Comparison of ENCODE assay signal across 19 cellular contexts in genomic region chr13:89959074-89959473, GRCh38.
DNase-seq lines count a peak whose midpoint lies in the region; ATAC-seq, FAIRE-seq and TF ChIP-seq lines count a peak whose summit lies in the region.
"Had no signal": no experiment of that assay in that cellular context is flagged by ENCODE, and none has a peak within 500 bp of the region (broad histone marks: within the 10 kb centered on the region; RNA-seq: fewer than 3 reads in every experiment).

No MANE protein-coding gene starts in this region.

- DNase-seq in GM23338 (ENCODE audit: low spot score), result no peak
- DNase-seq in H1 (ENCODE audit: low read depth in 1 of 2, low spot score in 2 of 2), result no peak
- no peak for DNase-seq in nephron progenitor cell
- no peak for DNase-seq in mucosa of gallbladder (ENCODE audit: low spot score)
- DNase-seq: AML-193; Caco-2; Calu3; CD4-positive, alpha-beta T cell; CD8-positive, alpha-beta T cell; DMS79 treated with DMSO at 0.1 percent for 48 hours; GF-D8 had no signal

- no peak overlapping the region for H3K27ac Mint-ChIP-seq in GM23338
- no peak overlapping the region for H3K27ac Mint-ChIP-seq in nephron progenitor cell
- H3K27ac Mint-ChIP-seq: B cell; CD4-positive, alpha-beta T cell; CD8-positive, alpha-beta T cell had no signal

- H2BK12ac ChIP-seq in H1 (ENCODE audit: low read depth, low read length), result no peak overlapping the region

- CTCF ChIA-PET in H1 (lab: Charles Lee; ENCODE audit: partially characterized antibody), result no interaction called here

- H4K20me1 ChIP-seq in GM23338 (replicated peaks; ENCODE audit: insufficient read depth), result no peaks in the 10 kb centered on the region
- no peaks in the 10 kb centered on the region for H4K20me1 ChIP-seq in OCI-LY3 (ENCODE audit: insufficient read depth, low read length)
- H4K20me1 ChIP-seq in H1 (replicated peaks in 1 of 2; ENCODE audit: control insufficient read depth in 1 of 2, insufficient read depth in 2 of 2, low read length in 2 of 2), result no peaks in the 10 kb centered on the region
- H4K20me1 ChIP-seq: BLaER1 treated with 17β-estradiol and CSF1 and Interleukin-3, amounts not matched to agents 10 nM and 100 nM had no signal

- no peak overlapping the region for H3K56ac ChIP-seq in H1 (replicated peaks; ENCODE audit: insufficient read length, low read depth, low read length)

- H2AFZ ChIP-seq in GM23338 (0 out of 2 replicates have a peak overlapping the region, but pooled peaks have one; percentile 12), OCI-LY3 (ENCODE audit: low read depth, low read length) (peak overlapping the region; percentile 25; the same call in 1 of the 2 replicates), H1 (ENCODE audit: low read length) (peak overlapping the region; percentile 53; the same call in 1 of the 2 replicates)

- no peak for TF ChIP-seq POLR2A in H1 (IDR thresholded peaks at IDR 0.05; ENCODE audit: control extremely low read depth in 1 of 2, low read depth in 2 of 2, low read length in 2 of 2)

- H3K4me3 ChIP-seq in GM23338, result no peak overlapping the region
- H3K4me3 ChIP-seq in OCI-LY3 (ENCODE audit: low read length), result no peak overlapping the region
- H3K4me3 ChIP-seq in H1 (ENCODE audit: extremely low read depth in 1 of 4, insufficient read depth in 2 of 4, low read depth in 3 of 4, low read length in 4 of 4), result no peak overlapping the region
- H3K4me3 ChIP-seq: A549; BLaER1 treated with 17β-estradiol and CSF1 and Interleukin-3, amounts not matched to agents 10 nM and 100 nM had no signal

- H2BK20ac ChIP-seq in H1 (ENCODE audit: low read length), result no peak overlapping the region

- no peak overlapping the region for H3K18ac ChIP-seq in H1 (ENCODE audit: extremely low read depth, low read length)

- H3K4me3 Mint-ChIP-seq in GM23338 (no peak overlapping the region), nephron progenitor cell (no peak overlapping the region)
- H3K4me3 Mint-ChIP-seq: B cell; CD4-positive, alpha-beta T cell; CD8-positive, alpha-beta T cell had no signal

- no peak overlapping the region for H3K23ac ChIP-seq in H1 (ENCODE audit: insufficient read length)

- ATAC-seq in GM23338, result no peak
- ATAC-seq: A549; CD8-positive, alpha-beta T cell had no signal

- no peak overlapping the region for H4K8ac ChIP-seq in H1 (ENCODE audit: extremely low read depth, insufficient read depth, low read length)

- H3K4me1 ChIP-seq in GM23338 (ENCODE audit: insufficient read depth) (no peaks in the 10 kb centered on the region), OCI-LY3 (ENCODE audit: low read length) (peaks cover 5% of the 10 kb centered on the region; the same call in 1 of the 2 replicates), H1 (replicated peaks in 1 of 4; ENCODE audit: control insufficient read depth in 3 of 4, insufficient read depth in 4 of 4, low read length in 3 of 4) (no peaks in the 10 kb centered on the region)
- H3K4me1 ChIP-seq: A549, Caco-2 had no signal

- no peak overlapping the region for H4K5ac ChIP-seq in H1 (ENCODE audit: insufficient read length, low read depth, low read length)

- no peak for TF ChIP-seq RAD21 in H1 (IDR thresholded peaks at IDR 0.05 in 1 of 2, conservative IDR thresholded peaks at IDR 0.05 in 1 of 2; ENCODE audit: low read depth in 2 of 2, low read length in 2 of 2)

- H3K27ac ChIP-seq in GM23338 (ENCODE audit: low read depth) (no peak overlapping the region), OCI-LY3 (ENCODE audit: low read length) (no peak overlapping the region), H1 (ENCODE audit: low read depth, low read length) (no peak overlapping the region)
- H3K27ac ChIP-seq: 22Rv1; A549; BLaER1 treated with 17β-estradiol and CSF1 and Interleukin-3, amounts not matched to agents 10 nM and 100 nM; C4-2B had no signal

- no peaks in the 10 kb centered on the region for H3K27me3 Mint-ChIP-seq in GM23338 (ENCODE audit: insufficient read depth, low read depth, poor library complexity)
- H3K27me3 Mint-ChIP-seq in nephron progenitor cell (ENCODE audit: low read depth, poor library complexity), result no peaks in the 10 kb centered on the region
- H3K27me3 Mint-ChIP-seq: B cell; CD4-positive, alpha-beta T cell had no signal

- H3K27me3 ChIP-seq in GM23338 (ENCODE audit: insufficient read depth) (no peaks in the 10 kb centered on the region), OCI-LY3 (ENCODE audit: low read depth, low read length) (no peaks in the 10 kb centered on the region), H1 (replicated peaks in 1 of 4; ENCODE audit: control insufficient read depth in 3 of 4, extremely low read depth in 1 of 4, insufficient read depth in 3 of 4, low read length in 3 of 4) (no peaks in the 10 kb centered on the region)
- H3K27me3 ChIP-seq: BLaER1 treated with 17β-estradiol and CSF1 and Interleukin-3, amounts not matched to agents 10 nM and 100 nM had no signal

- no peak overlapping the region for H3K4ac ChIP-seq in H1 (replicated peaks; ENCODE audit: insufficient read length, low read depth, low read length)

- no peaks in the 10 kb centered on the region for H3K79me1 ChIP-seq in H1 (ENCODE audit: low read depth, low read length)

- no peaks in the 10 kb centered on the region for H3K79me2 ChIP-seq in GM23338 (replicated peaks; ENCODE audit: insufficient read depth)
- no peaks in the 10 kb centered on the region for H3K79me2 ChIP-seq in OCI-LY3 (ENCODE audit: low read length)
- H3K79me2 ChIP-seq in H1 (ENCODE audit: control insufficient read depth in 1 of 2, insufficient read depth in 2 of 2, low read length in 2 of 2), result no peaks in the 10 kb centered on the region

- no peak overlapping the region for H3K14ac ChIP-seq in H1 (ENCODE audit: insufficient read length)

- H3K4me2 ChIP-seq in GM23338, result no peak overlapping the region
- H3K4me2 ChIP-seq in OCI-LY3 (ENCODE audit: low read length), result no peak overlapping the region
- no peak overlapping the region for H3K4me2 ChIP-seq in H1 (ENCODE audit: insufficient read depth in 1 of 2, low read depth in 2 of 2, low read length in 2 of 2)
- H3K4me2 ChIP-seq: A549; BLaER1 treated with 17β-estradiol and CSF1 and Interleukin-3, amounts not matched to agents 10 nM and 100 nM had no signal

- no peak overlapping the region for H2BK5ac ChIP-seq in H1 (ENCODE audit: low read depth, low read length)

- POLR2A ChIA-PET in H1 (lab: Charles Lee; ENCODE audit: partially characterized antibody), result no interaction called here

- no peaks in the 10 kb centered on the region for H3K9me2 ChIP-seq in GM23338 (ENCODE audit: insufficient read depth)

- no peaks in the 10 kb centered on the region; the same call in 2 of the 3 replicates for H3K36me3 Mint-ChIP-seq in GM23338 (ENCODE audit: low read depth)
- no peaks in the 10 kb centered on the region for H3K36me3 Mint-ChIP-seq in nephron progenitor cell (ENCODE audit: low read depth)
- H3K36me3 Mint-ChIP-seq: CD8-positive, alpha-beta T cell had no signal

- no peak for FAIRE-seq in H1 (lab: Jason Lieb, UNC)
- FAIRE-seq: A549, GM12891, GM19239 had no signal

- no peak overlapping the region for H2AK5ac ChIP-seq in H1 (ENCODE audit: low read depth, low read length)

- TF ChIP-seq CTCF in GM23338 (conservative IDR thresholded peaks at IDR 0.05; ENCODE audit: low read depth in 2 of 2), result no peak
- no peak for TF ChIP-seq CTCF in OCI-LY3 (IDR thresholded peaks at IDR 0.05; ENCODE audit: low read depth, low read length)
- TF ChIP-seq CTCF in H1 (IDR thresholded peaks at IDR 0.05; ENCODE audit: control extremely low read depth in 1 of 3, insufficient read depth in 1 of 3, low read depth in 1 of 3, low read length in 3 of 3), result no peak
- TF ChIP-seq CTCF in nephron progenitor cell (IDR thresholded peaks at IDR 0.05), result no peak

- H3K23me2 ChIP-seq in H1 (ENCODE audit: low read depth, low read length), result no peaks in the 10 kb centered on the region

- WGBS in H1 (ENCODE audit: extremely low coverage in 1 of 2, insufficient coverage in 1 of 2, insufficient read length in 1 of 2, insufficient replicate concordance in 2 of 2, low coverage in 1 of 2, low lambda C conversion rate in 2 of 2, missing lambda C conversion rate in 1 of 2), 2 experiments, result 90% methylated on average over 2 of the region's 2 CpGs; no CpG with 5 or more reads in 1 of the 2 experiments

- H3K9me3 Mint-ChIP-seq in GM23338 (peaks cover 3% of the 10 kb centered on the region; the same call in 1 of the 3 replicates), nephron progenitor cell (peaks cover 7% of the 10 kb centered on the region)

- no peak overlapping the region for H2BK120ac ChIP-seq in H1 (replicated peaks; ENCODE audit: low read depth, low read length)

- H3K36me3 ChIP-seq in GM23338 (ENCODE audit: insufficient read depth) (no peaks in the 10 kb centered on the region), OCI-LY3 (replicated peaks; ENCODE audit: low read depth, low read length) (no peaks in the 10 kb centered on the region), H1 (ENCODE audit: control insufficient read depth in 2 of 4, insufficient read depth in 4 of 4, low read length in 3 of 4) (no peaks in the 10 kb centered on the region)
- H3K36me3 ChIP-seq: BLaER1 treated with 17β-estradiol and CSF1 and Interleukin-3, amounts not matched to agents 10 nM and 100 nM had no signal

- no peaks in the 10 kb centered on the region for H3F3A ChIP-seq in GM23338 (replicated peaks; ENCODE audit: low read depth)

- H2BK15ac ChIP-seq in H1 (ENCODE audit: low read length), result no peak overlapping the region

- H3K9ac ChIP-seq in OCI-LY3 (ENCODE audit: low read length), result no peak overlapping the region
- H3K9ac ChIP-seq in H1 (replicated peaks in 1 of 4; ENCODE audit: extremely low read depth in 1 of 4, low read depth in 3 of 4, low read length in 3 of 4), result no peak overlapping the region
- H3K9ac ChIP-seq: BLaER1 treated with 17β-estradiol and CSF1 and Interleukin-3, amounts not matched to agents 10 nM and 100 nM had no signal

- H3K9me3 ChIP-seq in OCI-LY3 (ENCODE audit: insufficient read depth, low read length) (no peaks in the 10 kb centered on the region), H1 (ENCODE audit: insufficient read depth in 2 of 2, low read depth in 1 of 2, low read length in 1 of 2) (no peaks in the 10 kb centered on the region)
- H3K9me3 ChIP-seq: A549, Caco-2 had no signal

- TF ChIP-seq EP300 in H1 (IDR thresholded peaks at IDR 0.05; ENCODE audit: borderline replicate concordance in 1 of 2, low read depth in 2 of 2, low read length in 2 of 2), result no peak

- H3K4me1 Mint-ChIP-seq in GM23338 (no peaks in the 10 kb centered on the region; the same call in 2 of the 3 replicates), nephron progenitor cell (peaks cover 23% of the 10 kb centered on the region)
- H3K4me1 Mint-ChIP-seq: B cell had no signal

- H4K91ac ChIP-seq in H1 (replicated peaks; ENCODE audit: insufficient read length, low read length), result no peak overlapping the region

TF ChIP-seq in GM23338, 12 proteins besides CTCF, POLR2A, EP300 and RAD21:
- TF ChIP-seq NANOG (IDR thresholded peaks at IDR 0.05; ENCODE audit: borderline replicate concordance), result no peak

TF ChIP-seq in H1, 55 proteins besides CTCF, POLR2A, EP300 and RAD21 (continues in another document):
- TF ChIP-seq YY1 (IDR thresholded peaks at IDR 0.05; ENCODE audit: low read depth, low read length) (no peak), POU5F1 (IDR thresholded peaks at IDR 0.05; ENCODE audit: low read depth, low read length) (no peak), SUZ12 (IDR thresholded peaks at IDR 0.05; ENCODE audit: low read length) (no peak)
